In the genomic region with DNA sequence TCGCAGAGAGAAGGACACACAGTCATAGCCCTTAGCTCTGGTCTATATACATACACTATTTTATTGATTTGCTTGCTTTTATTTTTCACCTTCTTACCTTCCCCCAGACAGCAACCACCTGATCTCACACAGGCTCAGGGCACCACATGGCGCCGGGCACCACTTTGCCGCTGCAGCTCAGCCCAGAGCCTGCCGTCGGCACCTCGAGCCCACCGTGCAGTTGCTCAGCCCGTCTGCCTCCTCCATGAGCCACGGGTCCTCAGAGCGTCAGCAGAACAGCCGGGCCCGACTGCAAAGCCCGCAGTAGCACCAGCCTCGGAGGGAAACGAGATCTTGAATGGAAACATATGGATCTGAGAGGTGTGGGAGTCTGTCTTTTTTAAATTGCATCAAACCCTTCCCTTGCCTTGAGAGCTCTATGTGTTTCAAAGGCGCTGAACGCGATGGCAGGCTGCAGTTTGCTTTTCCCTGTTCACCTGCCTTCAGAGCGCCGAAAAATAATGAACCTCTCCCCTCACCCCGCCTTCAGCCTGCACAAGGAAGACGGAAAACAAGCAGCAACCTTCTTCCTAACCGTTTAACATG, we compare ENCODE assay signal across 23 cellular contexts.
"Had no signal": no experiment of that assay in that cellular context is flagged by ENCODE, and none has a peak within 500 bp of the region (broad histone marks: within the 10 kb centered on the region; RNA-seq: fewer than 3 reads in every experiment).

No MANE protein-coding gene starts in this region.

- H3K4me1 ChIP-seq: colonic mucosa, lower lobe of right lung, psoas muscle, sigmoid colon had no signal

- H3K4me1 Mint-ChIP-seq: immature natural killer cell, memory B cell had no signal

- H3K36me3 Mint-ChIP-seq: immature natural killer cell; natural killer cell treated with Interleukin-12 subunit alpha and Interleukin-12 subunit beta and Interleukin-15 and Interleukin-18, amount 100 ng/mL, for 72 hours had no signal

- H3K27ac Mint-ChIP-seq: immature natural killer cell; memory B cell; natural killer cell treated with Interleukin-12 subunit alpha and Interleukin-12 subunit beta and Interleukin-15 and Interleukin-18, amount 100 ng/mL, for 72 hours had no signal

- H3K9me3 ChIP-seq: colonic mucosa, esophagus squamous epithelium, gastroesophageal sphincter, left ventricle myocardium inferior, lower lobe of right lung, neutrophil, psoas muscle, sigmoid colon, stomach, thoracic aorta, transverse colon had no signal

- DNase-seq: colonic mucosa; dermis blood vessel endothelial cell; esophagus squamous epithelium; foreskin fibroblast; glutamatergic neuron; immature natural killer cell; left ventricle myocardium inferior; lower lobe of right lung; midbrain; psoas muscle; sigmoid colon; stimulated activated CD4-positive, alpha-beta T cell treated with anti-CD3 and anti-CD28 coated beads, Interleukin-2, amount 100 ng/mL, for 24 hours; stimulated activated CD4-positive, alpha-beta T cell treated with anti-CD3 and anti-CD28 coated beads, Interleukin-4, amount 100 ng/mL, for 4 hours; stimulated activated naive CD4-positive, alpha-beta T cell; stomach; substantia nigra; transverse colon had no signal

- H3K27ac ChIP-seq: colonic mucosa, esophagus squamous epithelium, gastroesophageal sphincter, left ventricle myocardium inferior, lower lobe of right lung, neutrophil, psoas muscle, sigmoid colon, skin epidermis, stomach, thoracic aorta, transverse colon had no signal

- H3K4me3 ChIP-seq: colonic mucosa, esophagus squamous epithelium, gastroesophageal sphincter, left ventricle myocardium inferior, lower lobe of right lung, psoas muscle, sigmoid colon, skin epidermis, stomach, thoracic aorta, transverse colon had no signal

- H3K4me3 Mint-ChIP-seq: immature natural killer cell; memory B cell; natural killer cell treated with Interleukin-12 subunit alpha and Interleukin-12 subunit beta and Interleukin-15 and Interleukin-18, amount 100 ng/mL, for 72 hours had no signal

- ATAC-seq: gastroesophageal sphincter, lower lobe of right lung, psoas muscle had no signal

- H3K36me3 ChIP-seq: colonic mucosa, esophagus squamous epithelium, gastroesophageal sphincter, left ventricle myocardium inferior, lower lobe of right lung, neutrophil, sigmoid colon, stomach, thoracic aorta, transverse colon had no signal

- H3K9me3 Mint-ChIP-seq: natural killer cell treated with Interleukin-12 subunit alpha and Interleukin-12 subunit beta and Interleukin-15 and Interleukin-18, amount 100 ng/mL, for 72 hours had no signal
